Comparison of ENCODE assay signal across 1 cellular context in the genomic region with DNA sequence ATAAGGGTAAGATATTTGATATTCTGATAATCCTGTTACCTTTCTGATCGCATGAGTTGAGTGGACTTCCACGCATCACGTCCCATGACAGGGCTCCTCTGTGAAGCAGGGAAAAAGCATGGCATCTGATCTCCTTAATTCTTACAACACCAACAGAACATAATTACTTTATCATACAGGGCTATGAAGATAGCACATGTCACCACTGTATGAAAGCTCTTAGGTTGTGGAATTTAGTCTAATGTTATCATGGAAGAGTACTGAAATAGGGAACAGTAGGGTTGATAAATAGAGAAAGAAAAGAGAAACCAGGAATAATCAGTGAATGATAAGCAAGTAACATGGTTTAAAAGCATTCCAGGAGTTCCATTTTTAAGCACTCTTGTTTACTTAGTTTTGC.
TF ChIP-seq lines count a peak whose summit lies in the region.

No MANE protein-coding gene starts in this region.

TF ChIP-seq in SK-N-SH, 30 proteins besides CTCF, POLR2A, EP300 and RAD21 (continued from another document):
- TF ChIP-seq, protein P1, sequence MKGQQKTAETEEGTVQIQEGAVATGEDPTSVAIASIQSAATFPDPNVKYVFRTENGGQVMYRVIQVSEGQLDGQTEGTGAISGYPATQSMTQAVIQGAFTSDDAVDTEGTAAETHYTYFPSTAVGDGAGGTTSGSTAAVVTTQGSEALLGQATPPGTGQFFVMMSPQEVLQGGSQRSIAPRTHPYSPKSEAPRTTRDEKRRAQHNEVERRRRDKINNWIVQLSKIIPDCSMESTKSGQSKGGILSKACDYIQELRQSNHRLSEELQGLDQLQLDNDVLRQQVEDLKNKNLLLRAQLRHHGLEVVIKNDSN (IDR thresholded peaks at IDR 0.05; ENCODE audit: borderline replicate concordance, low read depth): no peak
- TF ChIP-seq GATA2 (CRISPR knock-in tag; IDR thresholded peaks at IDR 0.05): no peak
- TF ChIP-seq, protein P2, sequence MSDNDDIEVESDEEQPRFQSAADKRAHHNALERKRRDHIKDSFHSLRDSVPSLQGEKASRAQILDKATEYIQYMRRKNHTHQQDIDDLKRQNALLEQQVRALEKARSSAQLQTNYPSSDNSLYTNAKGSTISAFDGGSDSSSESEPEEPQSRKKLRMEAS (IDR thresholded peaks at IDR 0.05; ENCODE audit: low read depth): no peak
- TF ChIP-seq ELF1 (IDR thresholded peaks at IDR 0.05): no peak
TF ChIP-seq in SK-N-SH: peak in this region for 0.
